ENCODE assay signal across 9 cellular contexts in genomic region chr11:32312865-32313403, GRCh38.
DNase-seq lines count a peak whose midpoint lies in the region; ATAC-seq and TF ChIP-seq lines count a peak whose summit lies in the region.
"Had no signal": no experiment of that assay in that cellular context is flagged by ENCODE, and none has a peak within 500 bp of the region (broad histone marks: within the 10 kb centered on the region; RNA-seq: fewer than 3 reads in every experiment).

No MANE protein-coding gene starts in this region.

- no peaks in the 10 kb centered on the region for H3K9me3 ChIP-seq in Caco-2

- no peak overlapping the region for H3K4me3 Mint-ChIP-seq in Caco-2 (ENCODE audit: unreplicated experiment)
- no peak overlapping the region for H3K4me3 Mint-ChIP-seq in activated naive CD4-positive, alpha-beta T cell treated with anti-CD3 and anti-CD28 coated beads, Interleukin-2, amount 10 ng/mL, durations not matched to agents 7 days and 5 days
- H3K4me3 Mint-ChIP-seq: activated B cell treated with CpG ODN at 0.5 μM for 24 hours had no signal

- intact Hi-C loops in Caco-2 (cut with micrococcal nuclease; ENCODE audit: unreplicated experiment) = loop anchor here (5.0 kb wide), 1 partner anchor 134 kb away; no protein-coding TSS in a partner anchor

- H3K36me3 ChIP-seq in Caco-2 (ENCODE audit: control insufficient read depth, insufficient read depth, low read length) = no peaks in the 10 kb centered on the region

- DNase-seq in Caco-2 = peak; percentile 48 to 58
- peak; percentile 69 for DNase-seq in NAMALWA (ENCODE audit: low spot score)
- peak; percentile 24 for DNase-seq in activated naive CD4-positive, alpha-beta T cell treated with anti-CD3 and anti-CD28 coated beads, Interleukin-2, amount 10 ng/mL, durations not matched to agents 7 days and 5 days
- DNase-seq in hepatic stellate cell (ENCODE audit: low spot score) = peak; percentile 75
- DNase-seq in stimulated activated CD8-positive, alpha-beta memory T cell treated with anti-CD3 and anti-CD28 coated beads, Interleukin-4, amount 100 ng/mL, for 48 hours = peak; percentile 52
- no peak for DNase-seq in dedifferentiated amniotic fluid mesenchymal stem cell (ENCODE audit: extremely low spot score)
- DNase-seq: activated B cell treated with CpG ODN at 0.5 μM for 24 hours had no signal

- H3K4me1 Mint-ChIP-seq in Caco-2 (ENCODE audit: low read depth, unreplicated experiment) = peaks cover 13% of the 10 kb centered on the region
- peaks cover 4% of the 10 kb centered on the region for H3K4me1 Mint-ChIP-seq in activated naive CD4-positive, alpha-beta T cell treated with anti-CD3 and anti-CD28 coated beads, Interleukin-2, amount 10 ng/mL, durations not matched to agents 7 days and 5 days
- H3K4me1 Mint-ChIP-seq: activated B cell treated with CpG ODN at 0.5 μM for 24 hours had no signal

- no TSS peak for BruUV-seq in Caco-2 (replicated peaks; lab: Mats Ljungman, UMichigan)

- H3K9me3 Mint-ChIP-seq in Caco-2 (ENCODE audit: unreplicated experiment) = no peaks in the 10 kb centered on the region
- H3K9me3 Mint-ChIP-seq in activated naive CD4-positive, alpha-beta T cell treated with anti-CD3 and anti-CD28 coated beads, Interleukin-2, amount 10 ng/mL, durations not matched to agents 7 days and 5 days = no peaks in the 10 kb centered on the region
- H3K9me3 Mint-ChIP-seq: activated B cell treated with CpG ODN at 0.5 μM for 24 hours had no signal

- H3K4me1 ChIP-seq in Caco-2 = no peaks in the 10 kb centered on the region

- ATAC-seq in GM18867 (IDR thresholded peaks at IDR 0.05; ENCODE audit: unreplicated experiment) = peak; percentile 67
- no peak for ATAC-seq in HG02588 (IDR thresholded peaks at IDR 0.05; ENCODE audit: unreplicated experiment)

- POLR2A ChIA-PET in Caco-2 (lab: Charles Lee) = no interaction called here

- CTCF ChIA-PET in Caco-2 (lab: Charles Lee) = interaction anchor here (0.7 kb wide), 1 partner anchor 200 kb away, joined by 3 read pairs; no protein-coding TSS in a partner anchor
- CTCF ChIA-PET in activated naive CD4-positive, alpha-beta T cell treated with anti-CD3 and anti-CD28 coated beads, Interleukin-2, amount 10 ng/mL, durations not matched to agents 7 days and 5 days (lab: Charles Lee) = interaction anchor here (0.6 to 1.0 kb wide), 6 partner anchors 9 to 649 kb away, joined by 3 to 6 read pairs (median 4); no protein-coding TSS in a partner anchor

- no peaks in the 10 kb centered on the region for H3K27me3 ChIP-seq in Caco-2 (replicated peaks; ENCODE audit: control insufficient read depth, insufficient read depth, low read length)

- H3K27me3 Mint-ChIP-seq in Caco-2 (ENCODE audit: insufficient read depth, unreplicated experiment) = no peaks in the 10 kb centered on the region
- peaks cover 2% of the 10 kb centered on the region for H3K27me3 Mint-ChIP-seq in activated naive CD4-positive, alpha-beta T cell treated with anti-CD3 and anti-CD28 coated beads, Interleukin-2, amount 10 ng/mL, durations not matched to agents 7 days and 5 days

- no peak overlapping the region for H3K4me3 ChIP-seq in Caco-2 (ENCODE audit: low read depth, low read length)

- H3K27ac Mint-ChIP-seq in Caco-2 (ENCODE audit: unreplicated experiment) = no peak overlapping the region
- no peak overlapping the region for H3K27ac Mint-ChIP-seq in activated naive CD4-positive, alpha-beta T cell treated with anti-CD3 and anti-CD28 coated beads, Interleukin-2, amount 10 ng/mL, durations not matched to agents 7 days and 5 days
- H3K27ac Mint-ChIP-seq: activated B cell treated with CpG ODN at 0.5 μM for 24 hours had no signal

- no peaks in the 10 kb centered on the region for H3K36me3 Mint-ChIP-seq in Caco-2 (ENCODE audit: insufficient read depth, unreplicated experiment)
- no peaks in the 10 kb centered on the region for H3K36me3 Mint-ChIP-seq in activated naive CD4-positive, alpha-beta T cell treated with anti-CD3 and anti-CD28 coated beads, Interleukin-2, amount 10 ng/mL, durations not matched to agents 7 days and 5 days

- TF ChIP-seq CTCF in Caco-2 (IDR thresholded peaks at IDR 0.05; ENCODE audit: insufficient read depth in 1 of 2, low read depth in 1 of 2, low read length in 1 of 2, severe bottlenecking in 1 of 2, unreplicated experiment in 1 of 2) = peak; percentile 45 to 59
